In the genomic region with DNA sequence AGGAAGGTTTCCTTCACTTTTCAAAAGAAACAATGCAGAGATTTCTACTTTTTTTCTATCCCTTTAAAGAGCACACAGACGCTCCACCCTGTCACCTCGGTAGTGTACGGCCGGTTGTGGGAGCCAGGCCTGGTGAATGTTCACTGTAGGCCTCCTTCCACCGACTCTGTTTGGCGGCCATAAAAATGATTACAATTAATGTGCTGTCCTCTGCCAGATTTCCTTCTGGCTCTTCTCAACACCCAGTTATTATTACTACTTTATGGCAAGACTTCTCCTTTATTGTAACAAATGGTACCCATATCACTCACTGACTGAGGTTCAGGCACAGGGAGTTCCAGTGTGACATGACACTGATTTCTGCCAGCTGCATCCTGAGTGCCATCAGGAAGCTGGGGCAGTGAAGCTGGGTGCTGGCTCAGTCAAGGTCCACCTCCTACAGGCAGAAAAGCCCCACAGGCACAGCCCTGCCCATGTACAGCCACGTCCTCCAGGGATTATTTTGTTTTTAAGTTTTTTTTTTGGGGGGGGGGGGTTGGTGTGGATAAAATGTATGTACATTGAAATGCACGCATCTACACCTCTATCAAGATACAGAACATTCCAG, we compare ENCODE assay signal across 19 cellular contexts. TPM values are rescaled to one million over a fixed set of nuclear protein-coding genes. Genes with fewer than 3 reads are reported as not detected.
"Had no signal": no experiment of that assay in that cellular context is flagged by ENCODE, and none has a peak within 500 bp of the region (broad histone marks: within the 10 kb centered on the region; RNA-seq: fewer than 3 reads in every experiment).

No MANE protein-coding gene starts in this region.

- H3K9me3 ChIP-seq: colonic mucosa, neutrophil, right atrium auricular region, thoracic aorta, transverse colon had no signal

- H3K4me3 Mint-ChIP-seq: endodermal cell; naive thymus-derived CD8-positive, alpha-beta T cell; stimulated activated memory B cell treated with anti-CD40 and anti-IgM and Interleukin-4, amounts not matched to agents 10 μg/mL and 1 μg/mL and 100 μg/mL, for 72 hours; stimulated activated naive CD8-positive, alpha-beta T cell treated with anti-CD3 and anti-CD28 coated beads, Interleukin-15, Interleukin-2, amounts not matched to agents 100 ng/mL and 50 ng/mL, for 24 hours had no signal

- FAIRE-seq: endothelial cell of umbilical vein, urothelium cell line had no signal

- H3K27ac Mint-ChIP-seq: endodermal cell; stimulated activated memory B cell treated with anti-CD40 and anti-IgM and Interleukin-4, amounts not matched to agents 10 μg/mL and 1 μg/mL and 100 μg/mL, for 72 hours; stimulated activated naive CD8-positive, alpha-beta T cell treated with anti-CD3 and anti-CD28 coated beads, Interleukin-15, Interleukin-2, amounts not matched to agents 100 ng/mL and 50 ng/mL, for 24 hours had no signal

- H3K4me2 ChIP-seq: smooth muscle cell had no signal

- H3K27ac ChIP-seq: colonic mucosa, neutrophil, right atrium auricular region, thoracic aorta had no signal

- H3K4me3 ChIP-seq: colonic mucosa, right atrium auricular region, smooth muscle cell, thoracic aorta, transverse colon had no signal

- H3K36me3 ChIP-seq: colonic mucosa, neutrophil, right atrium auricular region, transverse colon had no signal

- DNase-seq: caudate nucleus; colonic mucosa; effector CD4-positive, alpha-beta T cell; foreskin fibroblast; left colon; left ventricle myocardium superior; mesendoderm; naive thymus-derived CD8-positive, alpha-beta T cell; stimulated activated CD4-positive, alpha-beta T cell treated with anti-CD3 and anti-CD28 coated beads, Interleukin-4, amount 100 ng/mL, for 24 hours; transverse colon had no signal

- H3K4me1 Mint-ChIP-seq: endodermal cell; naive thymus-derived CD8-positive, alpha-beta T cell; stimulated activated memory B cell treated with anti-CD40 and anti-IgM and Interleukin-4, amounts not matched to agents 10 μg/mL and 1 μg/mL and 100 μg/mL, for 72 hours had no signal

- H3K27me3 Mint-ChIP-seq: stimulated activated memory B cell treated with anti-CD40 and anti-IgM and Interleukin-4, amounts not matched to agents 10 μg/mL and 1 μg/mL and 100 μg/mL, for 72 hours had no signal

- ATAC-seq: left colon; left ventricle myocardium superior; naive thymus-derived CD8-positive, alpha-beta T cell; stimulated activated memory B cell treated with anti-CD40 and anti-IgM and Interleukin-4, amounts not matched to agents 10 μg/mL and 1 μg/mL and 100 μg/mL, for 72 hours had no signal

- H3K9me3 Mint-ChIP-seq: endodermal cell; naive thymus-derived CD8-positive, alpha-beta T cell; stimulated activated memory B cell treated with anti-CD40 and anti-IgM and Interleukin-4, amounts not matched to agents 10 μg/mL and 1 μg/mL and 100 μg/mL, for 72 hours; stimulated activated naive CD8-positive, alpha-beta T cell treated with anti-CD3 and anti-CD28 coated beads, Interleukin-15, Interleukin-2, amounts not matched to agents 100 ng/mL and 50 ng/mL, for 24 hours had no signal

- H3K36me3 Mint-ChIP-seq: naive thymus-derived CD8-positive, alpha-beta T cell; stimulated activated memory B cell treated with anti-CD40 and anti-IgM and Interleukin-4, amounts not matched to agents 10 μg/mL and 1 μg/mL and 100 μg/mL, for 72 hours had no signal

- H3K27me3 ChIP-seq: colonic mucosa, neutrophil, right atrium auricular region, transverse colon had no signal

- H3K4me1 ChIP-seq: colonic mucosa, right atrium auricular region had no signal

RNA-seq across cellular contexts. Expression of gene GPR161, which starts 37.3 kb away (rescaled TPM):
- polyA plus RNA-seq: naive thymus-derived CD8-positive, alpha-beta T cell had no signal
